ENCODE assay signal across 8 cellular contexts in the genomic region with DNA sequence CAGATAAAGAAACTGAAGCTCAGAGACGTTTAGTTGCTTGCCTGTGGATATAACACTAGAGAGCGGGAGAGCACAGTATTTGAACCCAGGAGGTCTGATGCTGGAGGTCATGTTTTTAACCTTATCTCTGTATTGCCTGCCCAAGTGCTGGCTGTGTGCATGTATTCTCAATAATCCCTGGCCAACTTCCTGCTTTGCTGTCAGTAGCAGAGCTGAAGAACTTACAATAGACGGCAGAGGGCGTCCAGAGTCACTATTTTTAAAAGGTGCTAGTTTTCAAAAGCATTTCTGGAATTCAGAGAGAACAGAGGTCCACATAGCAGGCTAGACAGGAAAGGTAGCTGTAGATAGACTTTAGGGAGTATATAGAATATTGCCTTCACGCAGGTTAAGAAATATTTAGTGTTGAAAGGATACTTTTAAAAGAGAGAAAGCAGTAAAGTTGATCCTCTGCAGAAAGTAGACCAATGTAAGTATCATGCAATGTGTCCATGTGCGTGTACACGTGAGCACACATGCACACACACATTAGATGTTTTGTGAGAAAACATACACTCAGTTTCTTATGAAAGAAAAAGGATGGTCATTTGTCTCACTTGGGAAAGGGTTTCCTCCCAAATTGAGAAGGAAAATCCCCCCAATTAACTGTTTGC. TPM values are rescaled to one million over a fixed set of nuclear protein-coding genes. Genes with fewer than 3 reads are reported as not detected.
DNase-seq lines count a peak whose midpoint lies in the region; ATAC-seq and TF ChIP-seq lines count a peak whose summit lies in the region.

No MANE protein-coding gene starts in this region.

- peak; percentile 65 for DNase-seq in DMS153 (lab: John Stamatoyannopoulos, UW)
- DNase-seq in NOMO-1 treated with DMSO at 0.1 percent for 48 hours (lab: John Stamatoyannopoulos, UW; ENCODE audit: unreplicated experiment), result peak; percentile 87
- peak; percentile 13 for DNase-seq in activated naive CD8-positive, alpha-beta T cell treated with anti-CD3 and anti-CD28 coated beads, Interleukin-2, amount 50 U/mL, for 24 hours
- peak; percentile 76 for DNase-seq in cardiac septum (ENCODE audit: low spot score)
- DNase-seq in psoas muscle, result peak in 1 of 2 donors; percentile 39
- no peak for DNase-seq in NK-92 (lab: John Stamatoyannopoulos, UW; ENCODE audit: unreplicated experiment)

- no peaks in the 10 kb centered on the region for H3K9me3 Mint-ChIP-seq in activated naive CD8-positive, alpha-beta T cell treated with anti-CD3 and anti-CD28 coated beads, Interleukin-2, amount 50 U/mL, for 24 hours

- WGBS in psoas muscle, 3 donors, result 23 to 42% (median 27%) methylated on average over 7 of the region's 7 CpGs

- H3K4me3 ChIP-seq in psoas muscle, result no peak overlapping the region

- H3K9me3 ChIP-seq in psoas muscle, result no peaks in the 10 kb centered on the region

- intact Hi-C loops in cardiac septum (cut with DNase I) (loop anchor here (1.0 kb wide), 1 partner anchor 451 kb away; no protein-coding TSS in a partner anchor), psoas muscle (cut with DNase I) (loop anchor here (1.0 to 5.0 kb wide), 3 partner anchors 158 to 451 kb away; partner anchors contain the start of gene TNPO1 (in 1 of the 2))

- H3K36me3 ChIP-seq in psoas muscle (ENCODE audit: insufficient read depth in 1 of 2, low read depth in 1 of 2), result peaks cover 0 to 4% of the 10 kb centered on the region in 2 donors

- H3K27me3 ChIP-seq in psoas muscle (ENCODE audit: insufficient read depth in 3 of 3, low read length in 2 of 3), result no peaks in the 10 kb centered on the region

- H3K4me3 Mint-ChIP-seq in activated naive CD8-positive, alpha-beta T cell treated with anti-CD3 and anti-CD28 coated beads, Interleukin-2, amount 50 U/mL, for 24 hours, result no peak overlapping the region

- no peaks in the 10 kb centered on the region for H3K4me1 Mint-ChIP-seq in activated naive CD8-positive, alpha-beta T cell treated with anti-CD3 and anti-CD28 coated beads, Interleukin-2, amount 50 U/mL, for 24 hours

- ATAC-seq in GM19452 (IDR thresholded peaks at IDR 0.05; ENCODE audit: unreplicated experiment) (peak; percentile 72), HG03571 (IDR thresholded peaks at IDR 0.05; ENCODE audit: unreplicated experiment) (peak; percentile 74), psoas muscle (peak; percentile 81 to 95 (median 84))
- ATAC-seq in activated naive CD8-positive, alpha-beta T cell treated with anti-CD3 and anti-CD28 coated beads, Interleukin-2, amount 50 U/mL, for 24 hours, result peak; percentile 63

- no peak overlapping the region for H3K27ac Mint-ChIP-seq in activated naive CD8-positive, alpha-beta T cell treated with anti-CD3 and anti-CD28 coated beads, Interleukin-2, amount 50 U/mL, for 24 hours

- H3K27ac ChIP-seq in psoas muscle, result peak overlapping the region; percentile 4

- H3K36me3 Mint-ChIP-seq in activated naive CD8-positive, alpha-beta T cell treated with anti-CD3 and anti-CD28 coated beads, Interleukin-2, amount 50 U/mL, for 24 hours (ENCODE audit: low read depth), result peaks cover 30% of the 10 kb centered on the region

- H3K27me3 Mint-ChIP-seq in activated naive CD8-positive, alpha-beta T cell treated with anti-CD3 and anti-CD28 coated beads, Interleukin-2, amount 50 U/mL, for 24 hours, result no peaks in the 10 kb centered on the region

- H3K4me1 ChIP-seq in psoas muscle, result peaks cover 13% of the 10 kb centered on the region

- TF ChIP-seq CTCF in psoas muscle (IDR thresholded peaks at IDR 0.05), result peak; percentile 83

RNA-seq across cellular contexts. Expression of gene PTCD2, which starts 46.3 kb away (rescaled TPM):
- 17.3 TPM for total RNA-seq in cardiac septum
- total RNA-seq in psoas muscle, result 10 to 100 TPM; 12.5 to 30.8 (median 20.0) TPM
- polyA plus RNA-seq in psoas muscle, result 10 to 100 TPM in 1 of 3 donors, 1 to 10 TPM in 2; 6.2 to 12.8 (median 6.6) TPM

RNA-seq across cellular contexts. Expression of gene MRPS27, which starts 46.4 kb away (rescaled TPM):
- 60.4 TPM for total RNA-seq in cardiac septum
- total RNA-seq in psoas muscle, result 10 to 100 TPM; 49.5 to 76.9 (median 65.8) TPM
- 10 to 100 TPM; 34.9 to 71.5 (median 40.9) TPM for polyA plus RNA-seq in psoas muscle
